ENCODE assay signal across 9 cellular contexts in genomic region chr10:103238506-103239252, GRCh38.
DNase-seq lines count a peak whose midpoint lies in the region; ATAC-seq, FAIRE-seq and TF ChIP-seq lines count a peak whose summit lies in the region.
"Had no signal": no experiment of that assay in that cellular context is flagged by ENCODE, and none has a peak within 500 bp of the region (broad histone marks: within the 10 kb centered on the region; RNA-seq: fewer than 3 reads in every experiment).

No MANE protein-coding gene starts in this region.

- H3K79me2 ChIP-seq in ACC112 (ENCODE audit: control insufficient read depth, insufficient read depth, low read length, unreplicated experiment): no peaks in the 10 kb centered on the region

- FAIRE-seq in urothelium cell line (lab: Jason Lieb, UNC): no peak

- peak overlapping the region; percentile 51 for H2AFZ ChIP-seq in ACC112 (ENCODE audit: low read length, unreplicated experiment)

- no peak for ATAC-seq in HG03565 (IDR thresholded peaks at IDR 0.05; ENCODE audit: unreplicated experiment)
- ATAC-seq: T-helper 17 cell had no signal

- H3K27me3 ChIP-seq in ACC112 (ENCODE audit: insufficient read depth, low read length): no peaks in the 10 kb centered on the region

- peaks cover 19% of the 10 kb centered on the region for H3K4me1 ChIP-seq in ACC112 (ENCODE audit: control insufficient read depth, insufficient read depth, low read length, unreplicated experiment)

- TF ChIP-seq CTCF in cardiac fibroblast (IDR thresholded peaks at IDR 0.05; ENCODE audit: low read depth, low read length): peak; percentile 49

- peak; percentile 50 for DNase-seq in HuH-7 (ENCODE audit: low spot score)
- peak; percentile 66 to 86 for DNase-seq in cardiac fibroblast (ENCODE audit: low read depth in 2 of 2)
- peak; percentile 11 for DNase-seq in left kidney (ENCODE audit: low read depth, low spot score)
- DNase-seq in urothelium cell line (ENCODE audit: low spot score): no peak
- DNase-seq in NCI-H748 treated with DMSO at 0.1 percent for 48 hours (lab: John Stamatoyannopoulos, UW): no peak
- DNase-seq in NK-92 treated with Interleukin-12 subunit alpha and Interleukin-12 subunit beta, amount 100 ng/mL, for 24 hours (lab: John Stamatoyannopoulos, UW): no peak
- DNase-seq: T-helper 17 cell had no signal

- no peaks in the 10 kb centered on the region for H3K36me3 ChIP-seq in ACC112 (ENCODE audit: insufficient read depth, low read length)

- H3K27ac ChIP-seq in ACC112 (ENCODE audit: low read depth, low read length): peak overlapping the region; percentile 41; the same call in 1 of the 2 replicates

- H3K4me3 ChIP-seq in ACC112 (ENCODE audit: low read depth, low read length) (no peak overlapping the region), cardiac fibroblast (replicated peaks in 1 of 2; ENCODE audit: low read depth in 2 of 2, low read length in 2 of 2) (no peak overlapping the region)

Comparison
In these comparisons a context has a peak if more than half of its experiments do, and no peak if none do; other contexts are left out.
1. DNase-seq: peak in HuH-7 (single experiment), cardiac fibroblast (2 of 2) and left kidney (single experiment); none in urothelium cell line (single experiment), NCI-H748 treated with DMSO at 0.1 percent for 48 hours (single experiment) and NK-92 treated with Interleukin-12 subunit alpha and Interleukin-12 subunit beta, amount 100 ng/mL, for 24 hours (single experiment).